ENCODE assay signal across 29 cellular contexts in the genomic region with DNA sequence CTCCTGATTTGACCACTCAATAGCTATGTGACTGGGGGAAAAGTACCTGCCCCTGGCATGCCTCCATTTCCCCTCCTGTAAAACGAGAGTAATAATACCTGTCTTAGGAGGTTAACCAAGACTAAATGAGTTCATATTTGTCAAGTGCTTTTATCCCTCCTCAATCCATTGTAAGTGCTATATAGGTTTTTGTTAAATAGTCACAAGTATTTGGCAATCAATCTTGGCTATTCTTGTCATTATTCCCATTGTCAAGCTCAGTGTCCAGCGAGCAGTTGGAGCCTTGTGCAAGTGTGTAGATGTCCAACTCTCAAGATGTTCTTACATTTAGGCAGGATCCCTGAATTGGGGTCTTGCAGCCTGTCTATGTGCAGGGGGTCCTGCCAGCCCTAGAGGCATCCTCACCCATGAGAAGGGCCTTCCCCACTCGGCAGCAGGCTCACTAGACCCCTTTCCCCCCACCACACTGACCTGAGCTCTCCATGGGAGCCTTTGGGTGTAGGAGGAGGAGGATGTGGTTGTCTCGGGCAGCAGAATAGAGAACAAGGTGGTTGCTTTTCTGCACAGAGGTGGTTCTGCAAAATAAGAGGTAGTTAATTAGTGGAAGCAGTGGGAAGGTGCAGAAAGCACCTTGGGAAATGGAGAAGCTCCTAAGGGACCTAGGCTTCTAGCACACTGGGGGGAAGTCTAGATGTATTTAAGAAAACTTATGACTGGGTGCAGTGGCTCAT. TPM values are rescaled to one million over a fixed set of nuclear protein-coding genes. Genes with fewer than 3 reads are reported as not detected.
A peak's percentile ranks its signal among the peaks of the same experiment; 100 is the strongest.
DNase-seq lines count a peak whose midpoint lies in the region; FAIRE-seq and TF ChIP-seq lines count a peak whose summit lies in the region.
"Had no signal": no experiment of that assay in that cellular context is flagged by ENCODE, and none has a peak within 500 bp of the region (broad histone marks: within the 10 kb centered on the region; RNA-seq: fewer than 3 reads in every experiment).

No MANE protein-coding gene starts in this region.

- H3K4me1 Mint-ChIP-seq in mesothelial cell of epicardium, result no peaks in the 10 kb centered on the region

- POLR2A ChIA-PET in HEK293 (lab: Yijun Ruan, JAX), result no interaction called here

- H3K27ac ChIP-seq in HEK293 (ENCODE audit: extremely low read depth, low read depth, low read length) (no peak overlapping the region), sigmoid colon (no peak overlapping the region)
- H3K27ac ChIP-seq: BLaER1, SJSA1 had no signal

- WGBS in sigmoid colon, 2 donors, result 73 to 76% methylated on average over 4 of the region's 4 CpGs

- TF ChIP-seq POLR2A in sigmoid colon (IDR thresholded peaks at IDR 0.05), result no peak
- TF ChIP-seq POLR2A in GM12892 (IDR thresholded peaks at IDR 0.05; ENCODE audit: low read depth, low read length), result no peak

- TF ChIP-seq CTCF in HEK293 (tag by site-specific recombination; IDR thresholded peaks at IDR 0.05) (no peak), sigmoid colon (IDR thresholded peaks at IDR 0.05) (no peak), mesothelial cell of epicardium (IDR thresholded peaks at IDR 0.05; ENCODE audit: unreplicated experiment) (no peak)

- no peak for TF ChIP-seq EP300 in sigmoid colon (IDR thresholded peaks at IDR 0.05)

- H3K4me1 ChIP-seq in HEK293 (ENCODE audit: control insufficient read depth, insufficient read depth, low read length) (no peaks in the 10 kb centered on the region), sigmoid colon (no peaks in the 10 kb centered on the region)
- H3K4me1 ChIP-seq: SJSA1 had no signal

- H3K27me3 ChIP-seq in sigmoid colon, result peaks cover 0 to 9% (median 0%) of the 10 kb centered on the region in 3 donors
- H3K27me3 ChIP-seq: BLaER1, SJSA1 had no signal

- H3K4me3 ChIP-seq in HEK293 (ENCODE audit: low read depth, low read length), result no peak overlapping the region
- no peak overlapping the region for H3K4me3 ChIP-seq in sigmoid colon
- H3K4me3 ChIP-seq: BLaER1, SJSA1 had no signal

- intact Hi-C loops in sigmoid colon (cut with DNase I), result no loop called here

- H3K27ac Mint-ChIP-seq in mesothelial cell of epicardium, result no peak overlapping the region
- H3K27ac Mint-ChIP-seq: CD4-positive, alpha-beta T cell had no signal

- no peak for FAIRE-seq in GM12892 (lab: Jason Lieb, UNC)
- FAIRE-seq: A204.1, D721Med, H54 had no signal

- H3K27me3 Mint-ChIP-seq in mesothelial cell of epicardium (ENCODE audit: low read depth), result no peaks in the 10 kb centered on the region
- H3K27me3 Mint-ChIP-seq: CD4-positive, alpha-beta T cell had no signal

- H3K4me3 Mint-ChIP-seq in mesothelial cell of epicardium, result no peak overlapping the region
- H3K4me3 Mint-ChIP-seq: CD4-positive, alpha-beta T cell had no signal

- H3K9me3 Mint-ChIP-seq in mesothelial cell of epicardium, result peaks cover 8% of the 10 kb centered on the region
- H3K9me3 Mint-ChIP-seq: CD4-positive, alpha-beta T cell had no signal

- H3K36me3 Mint-ChIP-seq in mesothelial cell of epicardium, result no peaks in the 10 kb centered on the region

- CTCF ChIA-PET in HEK293 (lab: Yijun Ruan, JAX), result interaction anchor here (1.3 to 3.0 kb wide), 4 partner anchors 17 to 148 kb away, joined by 3 to 25 read pairs (median 6); no protein-coding TSS in a partner anchor

- DNase-seq in CD1c-positive myeloid dendritic cell (ENCODE audit: extremely low spot score) (peak; percentile 22), SKM-1 treated with dmso at 0.1 percent for 144 hours (lab: John Stamatoyannopoulos, UW; ENCODE audit: unreplicated experiment) (peak; percentile 77), sigmoid colon (peak; percentile 13), GM12892 (ENCODE audit: insufficient read length) (no peak), mesothelial cell of epicardium (ENCODE audit: low spot score in 2 of 2, unreplicated experiment in 2 of 2) (no peak), retina (no peak)
- DNase-seq: CD4-positive, alpha-beta T cell; Kasumi-1; NCI-H1048; NCI-H1417 treated with DMSO at 0.1 percent for 48 hours; NCI-H1694 treated with DMSO at 0.1 percent for 48 hours; NCI-H2081; NCI-H2171; NCI-H226; NCI-H510A; NCI-H69; Right ventricle myocardium superior; RPMI8226 had no signal

- H3K36me3 ChIP-seq in HEK293 (ENCODE audit: control insufficient read depth in 2 of 2, insufficient read depth in 1 of 2, low read length in 2 of 2) (no peaks in the 10 kb centered on the region), sigmoid colon (no peaks in the 10 kb centered on the region)
- H3K36me3 ChIP-seq: SJSA1 had no signal

- H3K9me3 ChIP-seq in HEK293 (ENCODE audit: control insufficient read depth, insufficient read depth, low read depth, low read length) (no peaks in the 10 kb centered on the region), sigmoid colon (no peaks in the 10 kb centered on the region)
- H3K9me3 ChIP-seq: SJSA1 had no signal

TF ChIP-seq in HEK293, 187 proteins besides CTCF, POLR2A, EP300 and RAD21:
- TF ChIP-seq ZNF311 (tag by site-specific recombination; IDR thresholded peaks at IDR 0.05; ENCODE audit: borderline replicate concordance) (no peak), ZNF660 (tag by site-specific recombination; IDR thresholded peaks at IDR 0.05) (peak; percentile 96)

RNA-seq across cellular contexts. Expression of a gene that starts 18.0 kb away (rescaled TPM):
- total RNA-seq in sigmoid colon, result 1 to 10 TPM in 1 of 4 donors, under 1 TPM in 1, not detected in 2; 0.54 to 1.1 TPM
- 1 to 10 TPM in 1 of 3 donors, under 1 TPM in 2; 0.69 to 1.2 (median 0.77) TPM for polyA plus RNA-seq in sigmoid colon
- 81.7 TPM for polyA plus RNA-seq in GM12892 (2012; ENCODE audit: missing spikeins)
- not detected in 3 replicates for total RNA-seq in mesothelial cell of epicardium
- total RNA-seq: Daoy, G401, HT-29, M059J, SJSA1 had no signal
- polyA plus RNA-seq: AG04450 had no signal

RNA-seq across cellular contexts. Expression of a gene that starts 50.3 kb away (rescaled TPM):
- total RNA-seq in sigmoid colon (not detected), mesothelial cell of epicardium (3.0 to 4.4 TPM (median 4.0 TPM) in 3 replicates)
- polyA plus RNA-seq in sigmoid colon, result 1 to 10 TPM in 2 of 3 donors, under 1 TPM in 1; 0.69 to 4.9 (median 1.2) TPM
- 2.0 TPM for polyA plus RNA-seq in GM12892 (2012; ENCODE audit: missing spikeins)
- total RNA-seq: Daoy, G401, HT-29, M059J, SJSA1 had no signal
- polyA plus RNA-seq: AG04450 had no signal

Comparison
In these comparisons a context has a peak if more than half of its experiments do, and no peak if none do; other contexts are left out.
1. DNase-seq: peak in CD1c-positive myeloid dendritic cell (single experiment), SKM-1 treated with dmso at 0.1 percent for 144 hours (single experiment) and sigmoid colon (single experiment); none in GM12892 (single experiment), mesothelial cell of epicardium (0 of 2) and retina (single experiment).